ENCODE assay signal across 12 cellular contexts in the genomic region with DNA sequence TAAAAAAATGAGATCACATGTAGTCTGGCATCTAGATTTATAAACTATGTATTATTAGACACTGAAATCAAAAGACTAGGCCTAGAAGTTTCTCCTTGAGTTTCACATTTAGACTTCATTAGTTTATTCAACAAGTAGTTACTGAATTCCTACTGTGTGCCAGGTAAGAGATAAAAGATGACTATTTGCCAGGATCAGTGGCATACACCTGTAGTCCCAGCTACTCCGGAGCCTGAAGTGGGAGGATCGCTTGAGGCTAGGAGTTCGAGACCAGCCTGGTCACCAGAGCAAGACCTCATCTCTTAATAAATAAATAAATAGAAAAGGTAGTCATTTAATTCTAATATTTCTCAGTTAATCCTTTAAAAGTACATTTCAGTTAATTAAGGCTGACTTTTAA. TPM values are rescaled to one million over a fixed set of nuclear protein-coding genes. Genes with fewer than 3 reads are reported as not detected.
DNase-seq lines count a peak whose midpoint lies in the region; ATAC-seq and TF ChIP-seq lines count a peak whose summit lies in the region.
"Had no signal": no experiment of that assay in that cellular context is flagged by ENCODE, and none has a peak within 500 bp of the region (broad histone marks: within the 10 kb centered on the region; RNA-seq: fewer than 3 reads in every experiment).

No MANE protein-coding gene starts in this region.

- ATAC-seq in stimulated activated naive CD8-positive, alpha-beta T cell treated with anti-CD3 and anti-CD28 coated beads, Interleukin-15, Interleukin-2, amounts not matched to agents 100 U/mL and 50 U/mL, for 24 hours: no peak
- ATAC-seq in WTC11: no peak
- no peak for ATAC-seq in GM21447 (IDR thresholded peaks at IDR 0.05; ENCODE audit: unreplicated experiment)
- ATAC-seq: left cardiac atrium had no signal

- H2AFZ ChIP-seq in trophoblast cell (ENCODE audit: insufficient read depth, low read length, poor library complexity): no peak overlapping the region

- peak overlapping the region; percentile 100 for H3K4me3 Mint-ChIP-seq in stimulated activated naive CD8-positive, alpha-beta T cell treated with anti-CD3 and anti-CD28 coated beads, Interleukin-15, Interleukin-2, amounts not matched to agents 100 ng/mL and 50 ng/mL, for 24 hours
- peak overlapping the region; percentile 27; the same call in 1 of the 2 replicates for H3K4me3 Mint-ChIP-seq in WTC11
- H3K4me3 Mint-ChIP-seq in immature natural killer cell: peak overlapping the region in 4 of 5 donors; percentile 17 to 100 (median 35)

- peaks cover 7% of the 10 kb centered on the region for H3K79me2 ChIP-seq in trophoblast cell (ENCODE audit: control insufficient read depth, insufficient read depth, low read length, poor library complexity)

- H4K8ac ChIP-seq in trophoblast cell (ENCODE audit: low read depth, low read length): no peak overlapping the region

- H3K36me3 ChIP-seq in trophoblast cell (ENCODE audit: control insufficient read depth in 1 of 2, insufficient read depth in 2 of 2, low read length in 2 of 2) (peaks cover 3 to 14% of the 10 kb centered on the region in 2 experiments), BE2C (peaks cover 26% of the 10 kb centered on the region)

- no peak for TF ChIP-seq CTCF in WTC11 (IDR thresholded peaks at IDR 0.05)
- no peak for TF ChIP-seq CTCF in BE2C (IDR thresholded peaks at IDR 0.05; ENCODE audit: low read depth, low read length)

- no peak overlapping the region for H3K4ac ChIP-seq in trophoblast cell (ENCODE audit: low read depth, low read length)

- H3K9me3 ChIP-seq in trophoblast cell (ENCODE audit: insufficient read depth, low read depth, low read length) (no peaks in the 10 kb centered on the region), BE2C (no peaks in the 10 kb centered on the region)
- H3K9me3 ChIP-seq: Peyer's patch had no signal

- CTCF ChIA-PET in WTC11 (lab: Charles Lee): no interaction called here

- no peak overlapping the region for H2AK5ac ChIP-seq in trophoblast cell (ENCODE audit: low read length)

- WGBS in trophoblast cell (ENCODE audit: extremely low coverage, insufficient coverage, insufficient read length): no CpG with 5 or more reads among the region's 3 CpGs

- no peak overlapping the region for H3K4me2 ChIP-seq in trophoblast cell (ENCODE audit: low read length)

- H3K36me3 Mint-ChIP-seq in stimulated activated naive CD8-positive, alpha-beta T cell treated with anti-CD3 and anti-CD28 coated beads, Interleukin-15, Interleukin-2, amounts not matched to agents 100 ng/mL and 50 ng/mL, for 24 hours (ENCODE audit: low read depth): peaks cover 29% of the 10 kb centered on the region
- H3K36me3 Mint-ChIP-seq in WTC11 (peaks cover 30% of the 10 kb centered on the region), immature natural killer cell (peaks cover 11 to 23% (median 16%) of the 10 kb centered on the region in 3 donors)

- no peak overlapping the region for H3K9ac ChIP-seq in trophoblast cell (ENCODE audit: low read length)

- H2BK12ac ChIP-seq in trophoblast cell (ENCODE audit: low read length): no peak overlapping the region

- H3K4me1 Mint-ChIP-seq in stimulated activated naive CD8-positive, alpha-beta T cell treated with anti-CD3 and anti-CD28 coated beads, Interleukin-15, Interleukin-2, amounts not matched to agents 100 ng/mL and 50 ng/mL, for 24 hours (ENCODE audit: low read depth): peaks cover 46% of the 10 kb centered on the region
- peaks cover 32% of the 10 kb centered on the region for H3K4me1 Mint-ChIP-seq in WTC11
- H3K4me1 Mint-ChIP-seq in immature natural killer cell: peaks cover 34 to 46% of the 10 kb centered on the region in 2 donors

- H3K27me3 ChIP-seq in trophoblast cell (ENCODE audit: insufficient read depth, low read length) (no peaks in the 10 kb centered on the region), BE2C (no peaks in the 10 kb centered on the region)
- H3K27me3 ChIP-seq: Peyer's patch had no signal

- H3K27ac Mint-ChIP-seq in stimulated activated naive CD8-positive, alpha-beta T cell treated with anti-CD3 and anti-CD28 coated beads, Interleukin-15, Interleukin-2, amounts not matched to agents 100 ng/mL and 50 ng/mL, for 24 hours: no peak overlapping the region
- H3K27ac Mint-ChIP-seq in WTC11 (no peak overlapping the region), immature natural killer cell (peak overlapping the region in 2 of 6 donors; percentile 22 to 80)

- H3K18ac ChIP-seq in trophoblast cell (ENCODE audit: low read length): no peak overlapping the region

- no peak overlapping the region for H3K14ac ChIP-seq in trophoblast cell (ENCODE audit: low read length)

- H2BK120ac ChIP-seq in trophoblast cell (ENCODE audit: insufficient read depth, low read length, poor library complexity): no peak overlapping the region

- H4K91ac ChIP-seq in trophoblast cell (ENCODE audit: low read depth, low read length): no peak overlapping the region

- POLR2A ChIA-PET in WTC11 (lab: Charles Lee): interaction anchor here (0.7 kb wide), 1 partner anchor 1184 kb away, joined by 3 read pairs; no protein-coding TSS in a partner anchor

- no peaks in the 10 kb centered on the region for H3K9me3 Mint-ChIP-seq in stimulated activated naive CD8-positive, alpha-beta T cell treated with anti-CD3 and anti-CD28 coated beads, Interleukin-15, Interleukin-2, amounts not matched to agents 100 ng/mL and 50 ng/mL, for 24 hours
- H3K9me3 Mint-ChIP-seq in WTC11: no peaks in the 10 kb centered on the region
- H3K9me3 Mint-ChIP-seq in immature natural killer cell: no peaks in the 10 kb centered on the region

- H2BK5ac ChIP-seq in trophoblast cell (ENCODE audit: low read depth, low read length, poor library complexity): no peak overlapping the region

- no peak for DNase-seq in stimulated activated naive CD8-positive, alpha-beta T cell treated with anti-CD3 and anti-CD28 coated beads, Interleukin-15, Interleukin-2, amounts not matched to agents 100 U/mL and 50 U/mL, for 24 hours
- DNase-seq in WTC11 (ENCODE audit: low spot score): no peak
- no peak for DNase-seq in immature natural killer cell
- DNase-seq in Ammon's horn (ENCODE audit: low spot score): no peak
- no peak for DNase-seq in trophoblast cell
- no peak for DNase-seq in BE2C
- DNase-seq: left cardiac atrium, Peyer's patch, T-helper 2 cell had no signal

- no peak overlapping the region for H3K23ac ChIP-seq in trophoblast cell (ENCODE audit: low read length)

- H3K27me3 Mint-ChIP-seq in stimulated activated naive CD8-positive, alpha-beta T cell treated with anti-CD3 and anti-CD28 coated beads, Interleukin-15, Interleukin-2, amounts not matched to agents 100 ng/mL and 50 ng/mL, for 24 hours: no peaks in the 10 kb centered on the region
- H3K27me3 Mint-ChIP-seq in WTC11 (ENCODE audit: low read depth) (no peaks in the 10 kb centered on the region), immature natural killer cell (ENCODE audit: low read depth in 3 of 3) (peaks cover 6 to 10% (median 8%) of the 10 kb centered on the region in 3 donors)

- no peak overlapping the region for H4K12ac ChIP-seq in trophoblast cell (ENCODE audit: low read depth, low read length)

- no peak overlapping the region for H3K27ac ChIP-seq in trophoblast cell (ENCODE audit: low read depth, low read length)
- H3K27ac ChIP-seq: C4-2B, Peyer's patch had no signal

- H3K79me1 ChIP-seq in trophoblast cell (ENCODE audit: low read length): peaks cover 7% of the 10 kb centered on the region

- H3K4me3 ChIP-seq in trophoblast cell (ENCODE audit: low read depth, low read length) (no peak overlapping the region), BE2C (ENCODE audit: low read depth, low read length) (no peak overlapping the region; the same call in 1 of the 2 replicates)
- H3K4me3 ChIP-seq: Peyer's patch had no signal

- H3K4me1 ChIP-seq in trophoblast cell (ENCODE audit: control insufficient read depth in 1 of 2, insufficient read depth in 2 of 2, low read length in 2 of 2): no peaks in the 10 kb centered on the region
- no peaks in the 10 kb centered on the region for H3K4me1 ChIP-seq in BE2C

TF ChIP-seq in WTC11, 78 proteins besides CTCF, POLR2A, EP300 and RAD21 (continues in another document):
- no peak for TF ChIP-seq NR1H2 (CRISPR knock-in tag; IDR thresholded peaks at IDR 0.05)
- TF ChIP-seq TP53 (CRISPR knock-in tag; IDR thresholded peaks at IDR 0.05): no peak
- TF ChIP-seq ZNF423 (CRISPR knock-in tag; IDR thresholded peaks at IDR 0.05): no peak
- TF ChIP-seq FOXJ3 (CRISPR knock-in tag; IDR thresholded peaks at IDR 0.05; ENCODE audit: borderline replicate concordance): no peak
- no peak for TF ChIP-seq NFATC4 (CRISPR knock-in tag; IDR thresholded peaks at IDR 0.05)
- no peak for TF ChIP-seq ELF4 (CRISPR knock-in tag; IDR thresholded peaks at IDR 0.05; ENCODE audit: low read depth)
- no peak for TF ChIP-seq FOXP1 (CRISPR knock-in tag; IDR thresholded peaks at IDR 0.05; ENCODE audit: borderline replicate concordance)
- TF ChIP-seq, protein P1, sequence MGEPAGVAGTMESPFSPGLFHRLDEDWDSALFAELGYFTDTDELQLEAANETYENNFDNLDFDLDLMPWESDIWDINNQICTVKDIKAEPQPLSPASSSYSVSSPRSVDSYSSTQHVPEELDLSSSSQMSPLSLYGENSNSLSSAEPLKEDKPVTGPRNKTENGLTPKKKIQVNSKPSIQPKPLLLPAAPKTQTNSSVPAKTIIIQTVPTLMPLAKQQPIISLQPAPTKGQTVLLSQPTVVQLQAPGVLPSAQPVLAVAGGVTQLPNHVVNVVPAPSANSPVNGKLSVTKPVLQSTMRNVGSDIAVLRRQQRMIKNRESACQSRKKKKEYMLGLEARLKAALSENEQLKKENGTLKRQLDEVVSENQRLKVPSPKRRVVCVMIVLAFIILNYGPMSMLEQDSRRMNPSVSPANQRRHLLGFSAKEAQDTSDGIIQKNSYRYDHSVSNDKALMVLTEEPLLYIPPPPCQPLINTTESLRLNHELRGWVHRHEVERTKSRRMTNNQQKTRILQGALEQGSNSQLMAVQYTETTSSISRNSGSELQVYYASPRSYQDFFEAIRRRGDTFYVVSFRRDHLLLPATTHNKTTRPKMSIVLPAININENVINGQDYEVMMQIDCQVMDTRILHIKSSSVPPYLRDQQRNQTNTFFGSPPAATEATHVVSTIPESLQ (CRISPR knock-in tag; IDR thresholded peaks at IDR 0.05): no peak
- no peak for TF ChIP-seq ZNF219 (CRISPR knock-in tag; IDR thresholded peaks at IDR 0.05; ENCODE audit: borderline replicate concordance)
- TF ChIP-seq JUN (CRISPR knock-in tag; IDR thresholded peaks at IDR 0.05): no peak
- no peak for TF ChIP-seq CREB1 (CRISPR knock-in tag; IDR thresholded peaks at IDR 0.05)
- no peak for TF ChIP-seq ZBTB21 (CRISPR knock-in tag; IDR thresholded peaks at IDR 0.05; ENCODE audit: borderline replicate concordance)

RNA-seq across cellular contexts. Expression of a gene that starts 2.1 kb away (rescaled TPM):
- 66.3 to 91.1 TPM (median 78.4 TPM) in 3 replicates for total RNA-seq in WTC11 (2021)
- 10 to 100 TPM in 1 of 3 donors, 1 to 10 TPM in 2; 7.3 to 17.3 (median 7.7) TPM for polyA plus RNA-seq in immature natural killer cell
- polyA plus RNA-seq in trophoblast cell (2013): 62.9 and 63.2 TPM in 2 replicates
- 44.4 TPM for polyA plus RNA-seq in BE2C (2012; ENCODE audit: insufficient read depth, insufficient read length, low read depth)

Comparison
In these comparisons a context has a peak if more than half of its experiments do, and no peak if none do; other contexts are left out.
1. H3K4me3 Mint-ChIP-seq: peak in every context shown above with its lines; median percentile 100 in stimulated activated naive CD8-positive, alpha-beta T cell treated with anti-CD3 and anti-CD28 coated beads, Interleukin-15, Interleukin-2, amounts not matched to agents 100 ng/mL and 50 ng/mL, for 24 hours; 35 in immature natural killer cell; 27 in WTC11.